Comparison of ENCODE assay signal across 26 cellular contexts in genomic region chr18:22860807-22861206, GRCh38.
"Had no signal": no experiment of that assay in that cellular context is flagged by ENCODE, and none has a peak within 500 bp of the region (broad histone marks: within the 10 kb centered on the region; RNA-seq: fewer than 3 reads in every experiment).

No MANE protein-coding gene starts in this region.

- DNase-seq: stimulated activated CD4-positive, alpha-beta T cell treated with anti-CD3 and anti-CD28 coated beads, Interleukin-2, amount 100 ng/mL, for 48 hours; stimulated activated CD4-positive, alpha-beta T cell treated with anti-CD3 and anti-CD28 coated beads, Interleukin-4, amount 100 ng/mL, for 1 hour; stimulated activated CD4-positive, alpha-beta T cell treated with anti-CD3 and anti-CD28 coated beads, Interleukin-4, amount 100 ng/mL, for 24 hours; stimulated activated CD4-positive, alpha-beta T cell treated with anti-CD3 and anti-CD28 coated beads, Interleukin-4, amount 100 ng/mL, for 4 hours; stimulated activated CD8-positive, alpha-beta memory T cell treated with anti-CD3 and anti-CD28 coated beads, Interleukin-4, amount 100 ng/mL, for 48 hours; stimulated activated naive B cell treated with anti-CD40 and anti-IgM and Interleukin-4, amounts not matched to agents 10 μg/mL and 1 μg/mL and 100 μg/mL, for 72 hours; stimulated activated naive CD4-positive, alpha-beta T cell; stimulated activated naive CD4-positive, alpha-beta T cell treated with Interleukin-2 at 50 U/mL for 16 hours; stimulated activated naive CD8-positive, alpha-beta T cell treated with anti-CD3 and anti-CD28 coated beads, Interleukin-15, amount 100 ng/mL, for 72 hours; stimulated activated naive CD8-positive, alpha-beta T cell treated with anti-CD3 and anti-CD28 coated beads, Interleukin-15, Interleukin-2, amounts not matched to agents 100 U/mL and 50 U/mL, for 24 hours; stomach; substantia nigra; testis; thyroid gland; tibial artery; transverse colon; trophoblast cell; upper lobe of left lung; upper lobe of right lung; uterus had no signal

- ATAC-seq: stimulated activated effector memory CD8-positive, alpha-beta T cell treated with anti-CD3 and anti-CD28 coated beads, Interleukin-12 subunit alpha, Interleukin-12 subunit beta, amount 100 ng/mL, for 72 hours; stimulated activated memory B cell treated with anti-CD40 and anti-IgM and Interleukin-4, amounts not matched to agents 10 μg/mL and 1 μg/mL and 100 μg/mL, for 72 hours; stimulated activated naive B cell treated with anti-CD40 and anti-IgM and Interleukin-4, amounts not matched to agents 10 μg/mL and 1 μg/mL and 100 μg/mL, for 72 hours; stimulated activated naive CD8-positive, alpha-beta T cell treated with anti-CD3 and anti-CD28 coated beads, Interleukin-15, amount 100 ng/mL, for 72 hours; stimulated activated naive CD8-positive, alpha-beta T cell treated with anti-CD3 and anti-CD28 coated beads, Interleukin-15, Interleukin-2, amounts not matched to agents 100 U/mL and 50 U/mL, for 24 hours; upper lobe of right lung had no signal

- H3K4me1 ChIP-seq: suprapubic skin, testis, thyroid gland, tibial artery, tibial nerve, transverse colon, upper lobe of left lung, upper lobe of right lung, uterus had no signal

- H3K9me3 ChIP-seq: stomach, suprapubic skin, testis, thoracic aorta, thyroid gland, tibial artery, tibial nerve, transverse colon, upper lobe of left lung, upper lobe of right lung, uterus, vagina had no signal

- H3K4me3 ChIP-seq: stomach, suprapubic skin, testis, thoracic aorta, thyroid gland, tibial artery, tibial nerve, transverse colon, upper lobe of left lung, upper lobe of right lung, uterus, vagina had no signal

- H3K27ac ChIP-seq: stomach, suprapubic skin, testis, thoracic aorta, thyroid gland, tibial artery, tibial nerve, transverse colon, upper lobe of left lung, upper lobe of right lung, uterus, vagina had no signal

- H3K36me3 ChIP-seq: stomach, suprapubic skin, thoracic aorta, thyroid gland, tibial artery, tibial nerve, transverse colon, upper lobe of left lung, upper lobe of right lung, uterus, vagina had no signal
